Comparison of ENCODE assay signal across 8 cellular contexts in the genomic region with DNA sequence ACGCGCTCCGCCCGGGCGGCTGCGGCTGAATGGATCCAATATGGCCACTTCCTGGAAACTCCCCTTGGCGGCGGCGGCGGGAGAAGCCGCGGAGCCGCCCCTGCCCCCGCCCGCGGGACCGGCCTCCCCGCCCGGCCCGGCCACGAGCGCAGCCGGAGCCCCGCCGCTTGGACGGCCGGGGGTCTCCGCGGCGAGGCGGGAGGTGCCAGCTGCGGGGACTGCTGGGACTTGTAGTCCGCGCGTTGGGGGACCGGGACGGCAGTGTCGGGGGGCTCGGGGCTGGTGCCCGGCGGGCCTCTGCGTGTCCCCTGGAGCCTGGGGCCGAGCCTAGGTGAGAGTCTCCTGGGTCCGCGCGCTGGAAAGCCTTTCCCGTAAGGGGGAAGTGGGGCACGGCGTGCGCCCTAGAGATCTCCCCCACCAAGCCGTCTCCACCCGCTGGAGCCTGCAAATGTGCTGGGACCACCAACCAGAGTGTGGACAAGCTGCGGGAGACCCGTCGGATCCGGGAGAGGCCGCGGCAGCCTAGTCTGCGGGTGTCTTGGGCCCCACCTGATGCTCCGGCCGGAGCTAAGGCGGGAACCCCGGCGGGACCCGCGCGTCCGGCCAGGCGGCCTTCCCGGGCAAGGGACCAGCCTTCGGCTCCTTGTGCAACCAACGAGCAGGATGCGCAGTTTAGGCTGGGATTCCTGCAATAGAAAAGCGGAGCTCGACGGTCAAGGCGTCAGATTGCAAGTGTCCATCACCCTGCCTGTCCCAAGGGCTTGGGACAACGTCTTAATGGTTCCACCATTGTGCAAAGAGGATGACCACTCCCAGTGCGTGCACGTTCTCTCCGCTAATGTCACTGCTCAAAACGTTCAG. TPM values are rescaled to one million over a fixed set of nuclear protein-coding genes. Genes with fewer than 3 reads are reported as not detected.
DNase-seq lines count a peak whose midpoint lies in the region; ATAC-seq, FAIRE-seq and TF ChIP-seq lines count a peak whose summit lies in the region.

A gene with protein sequence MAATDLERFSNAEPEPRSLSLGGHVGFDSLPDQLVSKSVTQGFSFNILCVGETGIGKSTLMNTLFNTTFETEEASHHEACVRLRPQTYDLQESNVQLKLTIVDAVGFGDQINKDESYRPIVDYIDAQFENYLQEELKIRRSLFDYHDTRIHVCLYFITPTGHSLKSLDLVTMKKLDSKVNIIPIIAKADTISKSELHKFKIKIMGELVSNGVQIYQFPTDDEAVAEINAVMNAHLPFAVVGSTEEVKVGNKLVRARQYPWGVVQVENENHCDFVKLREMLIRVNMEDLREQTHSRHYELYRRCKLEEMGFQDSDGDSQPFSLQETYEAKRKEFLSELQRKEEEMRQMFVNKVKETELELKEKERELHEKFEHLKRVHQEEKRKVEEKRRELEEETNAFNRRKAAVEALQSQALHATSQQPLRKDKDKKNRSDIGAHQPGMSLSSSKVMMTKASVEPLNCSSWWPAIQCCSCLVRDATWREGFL (minus strand): TSS at position 31 of the 861 bp plus-strand sequence. CDS start 102 bp downstream, outside the sequence.

- H3K4me1 Mint-ChIP-seq in brain: peaks cover 44% of the 10 kb centered on the region

- no peak for FAIRE-seq in RCC 7860 (lab: Jason Lieb, UNC)

- TF ChIP-seq EP300 in sigmoid colon (IDR thresholded peaks at IDR 0.05): no peak

- no peaks in the 10 kb centered on the region for H3K27me3 ChIP-seq in sigmoid colon

- H3K4me3 ChIP-seq in iPS-11a (ENCODE audit: low read depth, low read length): peak within 1 kb of the TSS; percentile 66
- peak within 1 kb of the TSS; percentile 68 to 79 (median 74) for H3K4me3 ChIP-seq in sigmoid colon

- peaks cover 0 to 39% (median 29%) of the 10 kb centered on the region in 4 donors for H3K4me1 ChIP-seq in sigmoid colon

- peak; percentile 61 for DNase-seq in AG08395 (ENCODE audit: low spot score)
- DNase-seq in sigmoid colon: peak; percentile 82
- DNase-seq in RCC 7860 (ENCODE audit: low spot score): no peak

- no peaks in the 10 kb centered on the region for H3K9me3 Mint-ChIP-seq in brain

- peak within 1 kb of the TSS; percentile 90 to 94 (median 93) for H3K4me3 Mint-ChIP-seq in brain

- WGBS in sigmoid colon, 2 donors: 2 to 3% methylated on average over 82 of the region's 82 CpGs

- intact Hi-C loops in T-helper 1 cell treated with Interleukin-12 subunit alpha and Interleukin-12 subunit beta and Interleukin-4 antibody, amounts not matched to agents 30 ng/mL and 1 ng/mL, for 36 hours (cut with micrococcal nuclease): loop anchor here (1.0 to 5.0 kb wide), 2 partner anchors 35 to 40 kb away; partner anchors contain the start of genes KIF3A and SOWAHA
- intact Hi-C loops in sigmoid colon (cut with DNase I): loop anchor here (2.0 to 5.0 kb wide), 3 partner anchors 41 to 280 kb away; partner anchors contain the start of gene KIF3A

- peak within 1 kb of the TSS; percentile 75 to 82 (median 78) for H3K27ac ChIP-seq in sigmoid colon

- peaks cover 18% of the 10 kb centered on the region for H3K27me3 Mint-ChIP-seq in brain

- ATAC-seq in GM18858 (IDR thresholded peaks at IDR 0.05; ENCODE audit: unreplicated experiment) (peak; percentile 39), HG03196 (IDR thresholded peaks at IDR 0.05; ENCODE audit: unreplicated experiment) (peak; percentile 55)

- no peaks in the 10 kb centered on the region for H3K36me3 ChIP-seq in sigmoid colon

- no peaks in the 10 kb centered on the region for H3K36me3 Mint-ChIP-seq in brain

- peak within 1 kb of the TSS; percentile 69 to 97 (median 89) for H3K27ac Mint-ChIP-seq in brain

- TF ChIP-seq POLR2A in sigmoid colon (IDR thresholded peaks at IDR 0.05): no peak

- no peaks in the 10 kb centered on the region for H3K9me3 ChIP-seq in sigmoid colon

- TF ChIP-seq CTCF in brain (conservative IDR thresholded peaks at IDR 0.05) (no peak), sigmoid colon (IDR thresholded peaks at IDR 0.05) (no peak)

RNA-seq across cellular contexts. Expression of the gene that starts here (rescaled TPM):
- total RNA-seq in T-helper 1 cell treated with Interleukin-12 subunit alpha and Interleukin-12 subunit beta and Interleukin-4 antibody, amounts not matched to agents 30 ng/mL and 1 ng/mL, for 36 hours: 52.4 and 54.0 TPM in 2 replicates
- 168 TPM for polyA plus RNA-seq in brain (ENCODE audit: insufficient read depth, low read depth, low replicate concordance)
- 10 to 100 TPM; 21.4 to 36.0 (median 30.9) TPM for total RNA-seq in sigmoid colon
- polyA plus RNA-seq in sigmoid colon: 10 to 100 TPM; 19.2 to 38.0 (median 30.7) TPM
